ENCODE assay signal across 8 cellular contexts in the genomic region with DNA sequence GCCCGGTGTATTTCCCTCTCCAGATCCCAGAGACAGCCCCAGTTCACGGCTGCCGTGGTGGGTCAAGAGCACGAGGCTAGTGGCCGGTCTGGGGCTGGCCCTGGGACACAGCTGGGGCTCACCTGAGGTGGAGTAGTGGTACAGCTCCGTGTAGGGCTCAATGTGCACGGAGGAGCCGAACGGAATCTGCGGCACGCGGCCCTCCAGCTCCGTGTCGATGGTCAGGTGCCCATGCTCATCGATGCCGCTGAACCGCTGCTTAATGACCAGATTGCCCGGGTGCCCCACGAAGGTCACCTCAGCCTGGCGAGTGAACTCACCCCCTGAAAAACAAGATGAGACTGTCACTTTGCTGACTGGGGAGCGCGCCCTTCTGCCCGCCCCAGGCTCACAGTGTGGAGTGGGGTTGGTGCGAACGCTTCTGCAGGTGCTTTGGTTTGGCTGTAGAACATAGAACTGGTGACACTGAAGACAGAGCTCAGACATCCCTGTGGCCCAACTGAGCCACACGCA. TPM values are rescaled to one million over a fixed set of nuclear protein-coding genes. Genes with fewer than 3 reads are reported as not detected.
"Had no signal": no experiment of that assay in that cellular context is flagged by ENCODE, and none has a peak within 500 bp of the region (broad histone marks: within the 10 kb centered on the region; RNA-seq: fewer than 3 reads in every experiment).

No MANE protein-coding gene starts in this region.

- DNase-seq: H9, HCEC 1CT, KG1 had no signal

- ATAC-seq: GM23338 had no signal

- H3K4me3 ChIP-seq: GM23338 had no signal

- H3K4me2 ChIP-seq: GM23338 had no signal

- FAIRE-seq: H1, H54, HTR-8/SVneo had no signal

- H2AFZ ChIP-seq: GM23338 had no signal

RNA-seq across cellular contexts. Expression of a gene that starts 35.4 kb away (rescaled TPM):
- total RNA-seq: HT-29 had no signal
